In genomic region chr6:1212919-1213318, GRCh38 we compare ENCODE assay signal across 24 cellular contexts.
"Had no signal": no experiment of that assay in that cellular context is flagged by ENCODE, and none has a peak within 500 bp of the region (broad histone marks: within the 10 kb centered on the region; RNA-seq: fewer than 3 reads in every experiment).

No MANE protein-coding gene starts in this region.

- H3K9me3 ChIP-seq: ascending aorta, colonic mucosa had no signal

- H3K27me3 ChIP-seq: ascending aorta, brain microvascular endothelial cell, colonic mucosa had no signal

- H3K27ac ChIP-seq: ascending aorta, brain microvascular endothelial cell, colonic mucosa, epithelial cell of prostate had no signal

- H3K4me3 ChIP-seq: ascending aorta, colonic mucosa had no signal

- DNase-seq: activated CD4-positive, alpha-beta memory T cell treated with anti-CD3 and anti-CD28 coated beads, Interleukin-2, amount 10 ng/mL, durations not matched to agents 7 days and 5 days; activated CD4-positive, alpha-beta T cell treated with anti-CD3 and anti-CD28 coated beads for 1 hour; activated CD4-positive, alpha-beta T cell treated with anti-CD3 and anti-CD28 coated beads for 4 hours; activated CD4-positive, alpha-beta T cell treated with anti-CD3 and anti-CD28 coated beads, Interleukin-2, amount 10 ng/mL, durations not matched to agents 7 days and 5 days; activated CD4-positive, alpha-beta T cell treated with anti-CD3 and anti-CD28 coated beads, Interleukin-2, amount 50 U/mL, for 4 hours; activated CD4-positive, CD25-positive, alpha-beta regulatory T cell; activated CD8-positive, alpha-beta memory T cell treated with anti-CD3 and anti-CD28 coated beads, Interleukin-2, amount 50 U/mL, for 48 hours; activated gamma-delta T cell; activated naive CD4-positive, alpha-beta T cell; activated naive CD4-positive, alpha-beta T cell treated with anti-CD3 and anti-CD28 coated beads, Interleukin-2, amount 10 ng/mL, durations not matched to agents 7 days and 5 days; activated naive CD8-positive, alpha-beta T cell treated with anti-CD3 and anti-CD28 coated beads, Interleukin-2, amount 10 ng/mL, durations not matched to agents 7 days and 5 days; activated T-cell treated with anti-CD3 and anti-CD28 coated beads for 4 hours; activated T-cell treated with anti-CD3 and anti-CD28 coated beads, Interleukin-2, amount 50 U/mL, for 24 hours; activated T-cell treated with anti-CD3 and anti-CD28 coated beads, Interleukin-2, amount 50 U/mL, for 72 hours; brain microvascular endothelial cell; colonic mucosa; effector CD8-positive, alpha-beta T cell; foreskin fibroblast; head of caudate nucleus; T-helper 1 cell; T-helper 17 cell; T1000 had no signal

- H3K36me3 ChIP-seq: ascending aorta, brain microvascular endothelial cell, colonic mucosa had no signal
